23 cellular contexts compared by ENCODE assay signal in the genomic region with DNA sequence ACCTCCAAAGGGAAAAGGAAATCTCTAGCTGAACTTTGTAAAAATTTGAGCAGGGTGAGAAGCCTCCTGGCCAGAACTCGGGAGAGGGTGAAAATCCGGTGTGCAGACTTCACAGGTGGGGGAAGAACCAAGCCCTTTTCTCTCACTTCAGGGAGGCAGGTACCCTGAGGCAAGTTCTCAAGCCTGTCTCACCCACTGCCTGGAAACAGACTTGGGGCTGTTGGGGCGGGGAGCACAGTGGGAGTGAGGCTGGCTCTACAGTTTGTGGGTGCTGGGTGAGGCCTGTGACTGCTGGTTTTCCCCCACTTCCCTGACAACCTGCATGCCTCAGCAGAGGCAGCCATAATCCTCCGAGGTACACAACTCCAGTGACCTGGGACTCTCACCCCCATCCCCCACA.
A peak's percentile ranks its signal among the peaks of the same experiment; 100 is the strongest.
DNase-seq lines count a peak whose midpoint lies in the region; ATAC-seq and TF ChIP-seq lines count a peak whose summit lies in the region.
"Had no signal": no experiment of that assay in that cellular context is flagged by ENCODE, and none has a peak within 500 bp of the region (broad histone marks: within the 10 kb centered on the region; RNA-seq: fewer than 3 reads in every experiment).

No MANE protein-coding gene starts in this region.

- in situ Hi-C loops in KBM-7 (cut with MboI; ENCODE audit: low pct_unique_long_range_greater_than_20kb, low sequenced_read_pairs), result no loop called here

- peak; percentile 99 for ATAC-seq in esophagus mucosa
- ATAC-seq: A549, GM12878 had no signal

- DNase-seq in epithelial cell of esophagus (ENCODE audit: low read depth), result peak; percentile 7
- no peak for DNase-seq in nephron progenitor cell
- DNase-seq in NCI-H748 (lab: John Stamatoyannopoulos, UW; ENCODE audit: unreplicated experiment), result no peak
- DNase-seq in activated T-helper 2 cell treated with anti-CD3 and anti-CD28 coated beads, Interferon-gamma antibody, Interleukin-2, Interleukin-4, amounts not matched to agents 10 μg/mL and 5 μg/mL and 100 μg/mL, durations not matched to agents 14 hours and 24 hours and 36 hours (ENCODE audit: low spot score), result no peak
- DNase-seq in KBM-7, result no peak
- DNase-seq: 8988T; ACHN; AML-193; BE2C; CD4-positive, alpha-beta T cell; CD8-positive, alpha-beta memory T cell; DMS 273 treated with DMSO at 0.1 percent for 48 hours; DMS79; EL; GDM1; GM23248; H7; HCEC 1CT had no signal

- H3K27ac Mint-ChIP-seq in nephron progenitor cell, result peak overlapping the region; percentile 39
- H3K27ac Mint-ChIP-seq in activated T-helper 2 cell treated with anti-CD3 and anti-CD28 coated beads, Interferon-gamma antibody, Interleukin-2, Interleukin-4, amounts not matched to agents 10 μg/mL and 5 μg/mL and 100 μg/mL, durations not matched to agents 14 hours and 24 hours and 36 hours, result no peak overlapping the region
- H3K27ac Mint-ChIP-seq: CD4-positive, alpha-beta T cell; CD8-positive, alpha-beta memory T cell had no signal

- H3K36me3 Mint-ChIP-seq in nephron progenitor cell (ENCODE audit: low read depth), result no peaks in the 10 kb centered on the region
- H3K36me3 Mint-ChIP-seq in activated T-helper 2 cell treated with anti-CD3 and anti-CD28 coated beads, Interferon-gamma antibody, Interleukin-2, Interleukin-4, amounts not matched to agents 10 μg/mL and 5 μg/mL and 100 μg/mL, durations not matched to agents 14 hours and 24 hours and 36 hours (ENCODE audit: low read depth), result no peaks in the 10 kb centered on the region
- H3K36me3 Mint-ChIP-seq: CD14-positive monocyte; CD8-positive, alpha-beta memory T cell had no signal

- no peaks in the 10 kb centered on the region for H3K4me1 Mint-ChIP-seq in nephron progenitor cell
- H3K4me1 Mint-ChIP-seq in activated T-helper 2 cell treated with anti-CD3 and anti-CD28 coated beads, Interferon-gamma antibody, Interleukin-2, Interleukin-4, amounts not matched to agents 10 μg/mL and 5 μg/mL and 100 μg/mL, durations not matched to agents 14 hours and 24 hours and 36 hours (ENCODE audit: low read depth), result no peaks in the 10 kb centered on the region
- H3K4me1 Mint-ChIP-seq: CD14-positive monocyte; CD8-positive, alpha-beta memory T cell had no signal

- TF ChIP-seq CTCF in epithelial cell of esophagus (IDR thresholded peaks at IDR 0.05; ENCODE audit: insufficient read depth, low read depth, low read length, missing control alignments), result no peak
- TF ChIP-seq CTCF in nephron progenitor cell (IDR thresholded peaks at IDR 0.05), result no peak

- H3K9me3 Mint-ChIP-seq in nephron progenitor cell, result peaks cover 44% of the 10 kb centered on the region
- peaks cover 16% of the 10 kb centered on the region for H3K9me3 Mint-ChIP-seq in activated T-helper 2 cell treated with anti-CD3 and anti-CD28 coated beads, Interferon-gamma antibody, Interleukin-2, Interleukin-4, amounts not matched to agents 10 μg/mL and 5 μg/mL and 100 μg/mL, durations not matched to agents 14 hours and 24 hours and 36 hours

- H3K4me3 ChIP-seq in epithelial cell of esophagus (ENCODE audit: low read length), result no peak overlapping the region
- H3K4me3 ChIP-seq: A549; BLaER1 treated with 17β-estradiol and CSF1 and Interleukin-3, amounts not matched to agents 10 nM and 100 nM; GM12878; GM23248 had no signal

- intact Hi-C loops in activated T-helper 2 cell treated with anti-CD3 and anti-CD28 coated beads, Interferon-gamma antibody, Interleukin-2, Interleukin-4, amounts not matched to agents 10 μg/mL and 5 μg/mL and 100 μg/mL, durations not matched to agents 14 hours and 24 hours and 36 hours (cut with micrococcal nuclease), result no loop called here

- no peak overlapping the region for H3K4me3 Mint-ChIP-seq in nephron progenitor cell
- no peak overlapping the region for H3K4me3 Mint-ChIP-seq in activated T-helper 2 cell treated with anti-CD3 and anti-CD28 coated beads, Interferon-gamma antibody, Interleukin-2, Interleukin-4, amounts not matched to agents 10 μg/mL and 5 μg/mL and 100 μg/mL, durations not matched to agents 14 hours and 24 hours and 36 hours (ENCODE audit: low read depth)
- H3K4me3 Mint-ChIP-seq: CD14-positive monocyte; CD4-positive, alpha-beta T cell; CD8-positive, alpha-beta memory T cell had no signal

- H3K27me3 Mint-ChIP-seq in nephron progenitor cell (ENCODE audit: low read depth, poor library complexity), result no peaks in the 10 kb centered on the region
- no peaks in the 10 kb centered on the region for H3K27me3 Mint-ChIP-seq in activated T-helper 2 cell treated with anti-CD3 and anti-CD28 coated beads, Interferon-gamma antibody, Interleukin-2, Interleukin-4, amounts not matched to agents 10 μg/mL and 5 μg/mL and 100 μg/mL, durations not matched to agents 14 hours and 24 hours and 36 hours (ENCODE audit: low read depth)
